ENCODE assay signal across 1 cellular context in the genomic region with DNA sequence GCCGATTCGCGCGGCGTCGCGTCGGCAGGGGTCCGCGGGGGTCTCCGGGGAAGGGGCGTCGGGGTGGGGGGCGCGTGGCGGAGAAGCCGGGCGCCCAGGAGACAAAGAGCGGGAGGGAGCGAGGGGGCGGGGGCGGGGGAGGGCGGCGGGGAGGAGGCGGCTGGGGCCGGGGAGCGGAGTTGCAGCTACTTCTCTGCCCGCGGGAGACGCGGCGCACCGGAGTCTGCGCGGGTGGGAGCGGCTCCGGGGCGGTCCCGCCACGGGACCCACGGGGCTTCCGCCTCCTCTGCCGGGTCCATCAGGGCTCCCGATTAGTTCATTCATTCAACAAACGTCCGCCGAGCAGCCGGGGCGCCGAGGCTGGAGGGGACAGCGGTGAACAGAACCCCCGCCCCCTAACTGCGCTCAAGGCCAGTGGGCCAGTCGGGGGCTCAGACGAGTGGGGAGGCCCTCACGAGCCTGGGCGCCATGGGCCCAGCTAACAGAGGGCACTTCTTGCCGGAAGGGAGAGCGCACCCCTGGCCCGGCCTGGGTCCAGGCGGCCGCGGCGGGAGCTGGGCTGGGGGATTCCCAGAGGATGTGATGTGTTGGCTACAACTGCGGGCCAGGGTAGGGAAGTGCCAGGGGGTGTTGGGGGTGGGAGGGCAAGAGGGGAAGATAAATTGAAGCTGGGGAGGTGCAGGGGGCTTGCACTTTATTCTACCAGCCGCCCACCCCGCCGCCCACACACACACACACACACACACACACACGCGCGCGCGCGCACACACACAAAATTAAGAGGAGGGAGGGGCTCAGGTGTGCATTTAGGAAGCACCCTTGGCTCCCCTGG.
TF ChIP-seq lines count a peak whose summit lies in the region.

Gene SAMD14 (minus strand): TSS at position 215 of the 832 bp plus-strand sequence. CDS start 5,201 bp downstream, outside the sequence.

TF ChIP-seq in HepG2, 621 proteins besides CTCF, POLR2A, EP300 and RAD21 (continued from another document):
- TF ChIP-seq, protein P1, sequence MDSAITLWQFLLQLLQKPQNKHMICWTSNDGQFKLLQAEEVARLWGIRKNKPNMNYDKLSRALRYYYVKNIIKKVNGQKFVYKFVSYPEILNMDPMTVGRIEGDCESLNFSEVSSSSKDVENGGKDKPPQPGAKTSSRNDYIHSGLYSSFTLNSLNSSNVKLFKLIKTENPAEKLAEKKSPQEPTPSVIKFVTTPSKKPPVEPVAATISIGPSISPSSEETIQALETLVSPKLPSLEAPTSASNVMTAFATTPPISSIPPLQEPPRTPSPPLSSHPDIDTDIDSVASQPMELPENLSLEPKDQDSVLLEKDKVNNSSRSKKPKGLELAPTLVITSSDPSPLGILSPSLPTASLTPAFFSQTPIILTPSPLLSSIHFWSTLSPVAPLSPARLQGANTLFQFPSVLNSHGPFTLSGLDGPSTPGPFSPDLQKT (CRISPR knock-in tag; IDR thresholded peaks at IDR 0.05; ENCODE audit: borderline replicate concordance), result no peak
- TF ChIP-seq SIN3B (IDR thresholded peaks at IDR 0.05; ENCODE audit: low read length) (no peak), ZFP36L2 (CRISPR knock-in tag; IDR thresholded peaks at IDR 0.05) (no peak), ZBTB49 (CRISPR knock-in tag; IDR thresholded peaks at IDR 0.05; ENCODE audit: borderline replicate concordance) (no peak), ZNF652 (CRISPR knock-in tag; IDR thresholded peaks at IDR 0.05; ENCODE audit: borderline replicate concordance, low read depth) (no peak)
- TF ChIP-seq, protein P2, sequence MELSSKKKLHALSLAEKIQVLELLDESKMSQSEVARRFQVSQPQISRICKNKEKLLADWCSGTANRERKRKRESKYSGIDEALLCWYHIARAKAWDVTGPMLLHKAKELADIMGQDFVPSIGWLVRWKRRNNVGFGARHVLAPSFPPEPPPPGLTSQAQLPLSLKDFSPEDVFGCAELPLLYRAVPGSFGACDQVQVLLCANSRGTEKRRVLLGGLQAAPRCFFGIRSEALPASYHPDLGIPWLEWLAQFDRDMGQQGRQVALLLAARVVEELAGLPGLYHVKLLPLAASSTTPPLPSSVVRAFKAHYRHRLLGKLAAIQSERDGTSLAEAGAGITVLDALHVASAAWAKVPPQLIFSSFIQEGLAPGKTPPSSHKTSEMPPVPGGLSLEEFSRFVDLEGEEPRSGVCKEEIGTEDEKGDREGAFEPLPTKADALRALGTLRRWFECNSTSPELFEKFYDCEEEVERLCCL (CRISPR knock-in tag; IDR thresholded peaks at IDR 0.05; ENCODE audit: borderline replicate concordance), result no peak
